In the genomic region with DNA sequence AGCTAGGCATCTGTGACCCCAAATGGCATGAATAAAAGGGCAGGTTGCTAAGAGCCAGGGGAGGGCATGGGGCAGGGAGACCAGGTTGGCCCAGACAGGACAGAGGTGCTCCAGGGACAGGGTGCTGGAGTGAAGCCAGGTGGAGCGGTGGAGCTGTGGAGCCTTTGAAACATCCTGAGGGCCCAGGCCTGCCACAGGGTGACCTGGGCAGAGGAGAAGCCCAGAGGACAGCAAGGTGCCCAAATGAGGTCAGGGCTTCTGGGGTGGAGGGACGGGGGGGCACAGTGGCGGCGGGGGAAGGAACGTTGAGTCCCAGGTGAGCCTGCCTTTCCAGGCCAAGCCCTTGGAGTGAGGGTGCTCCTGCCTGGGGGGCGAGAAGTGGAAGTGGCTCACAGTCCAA, we compare ENCODE assay signal across 8 cellular contexts. TPM values are rescaled to one million over a fixed set of nuclear protein-coding genes. Genes with fewer than 3 reads are reported as not detected.
DNase-seq lines count a peak whose midpoint lies in the region; ATAC-seq, FAIRE-seq and TF ChIP-seq lines count a peak whose summit lies in the region.
"Not testable (repeated sequence)": the region's sequence is repeated elsewhere in the genome, so short reads cannot be mapped to it uniquely, and the experiment has no call there.

No MANE protein-coding gene starts in this region.

- not testable (repeated sequence) for H3K36me3 Mint-ChIP-seq in GM23338 (ENCODE audit: low read depth)

- in situ Hi-C loops in HepG2 (cut with HindIII; ENCODE audit: extremely low pct_ligation_motif_present, low pct_unique_long_range_greater_than_20kb), result not testable (repeated sequence)

- H3K79me2 ChIP-seq in GM23338 (replicated peaks; ENCODE audit: insufficient read depth), result peaks cover 28% of the 10 kb centered on the region
- peaks cover 18% of the 10 kb centered on the region for H3K79me2 ChIP-seq in HepG2 (ENCODE audit: insufficient read depth, low read length)

- H3K4me1 Mint-ChIP-seq in GM23338, result not testable (repeated sequence)

- not testable (repeated sequence) for H3K27me3 ChIP-seq in GM23338 (ENCODE audit: insufficient read depth); body of pancreas; HepG2 (ENCODE audit: control insufficient read depth in 1 of 2, insufficient read depth in 2 of 2, low read length in 2 of 2)

- H3K4me3 ChIP-seq in GM23338; body of pancreas; HepG2 (replicated peaks in 1 of 3; ENCODE audit: insufficient read depth in 1 of 3, low read depth in 2 of 3, low read length in 3 of 3); mucosa of descending colon: not testable (repeated sequence)

- not testable (repeated sequence) for TF ChIP-seq RAD21 in HepG2 (CRISPR knock-in tag; IDR thresholded peaks at IDR 0.05)

- intact Hi-C loops in body of pancreas (cut with DNase I); Right ventricle myocardium superior (cut with DNase I); left cardiac atrium (cut with DNase I); left colon (cut with DNase I, micrococcal nuclease); HepG2 (cut with micrococcal nuclease; ENCODE audit: unreplicated experiment); mucosa of descending colon (cut with DNase I, micrococcal nuclease); sciatic nerve (cut with DNase I): not testable (repeated sequence)

- H3K27ac ChIP-seq in GM23338 (ENCODE audit: low read depth); body of pancreas; HepG2 (ENCODE audit: extremely low read length, insufficient read depth, low read length): not testable (repeated sequence)

- WGBS in body of pancreas, 2 donors, result 61 to 93% methylated on average over 3 to 4 of the region's 6 CpGs
- WGBS in HepG2 (ENCODE audit: low lambda C conversion rate), result 17% methylated on average over 4 of the region's 6 CpGs

- not testable (repeated sequence) for H3K9ac ChIP-seq in HepG2 (ENCODE audit: insufficient read depth, low read depth, low read length)

- not testable (repeated sequence) for TF ChIP-seq POLR2A in body of pancreas (IDR thresholded peaks at IDR 0.05); HepG2 (IDR thresholded peaks at IDR 0.05; ENCODE audit: insufficient read depth in 1 of 2, low read depth in 2 of 2, low read length in 2 of 2)

- not testable (repeated sequence) for BruUV-seq in HepG2 (replicated peaks; lab: Mats Ljungman, UMichigan)

- not testable (repeated sequence) for H2AFZ ChIP-seq in GM23338; HepG2 (ENCODE audit: low read length)

- H3K4me3 Mint-ChIP-seq in GM23338, result not testable (repeated sequence)

- H3K27me3 Mint-ChIP-seq in GM23338 (ENCODE audit: insufficient read depth, low read depth, poor library complexity), result not testable (repeated sequence)

- not testable (repeated sequence) for FAIRE-seq in HepG2 (lab: Jason Lieb, UNC)

- not testable (repeated sequence) for H3K27ac Mint-ChIP-seq in GM23338

- peak; percentile 7 for ATAC-seq in GM23338
- ATAC-seq in body of pancreas, result peak; percentile 37
- peak; percentile 67 for ATAC-seq in Right ventricle myocardium superior (ENCODE audit: poor library complexity)
- ATAC-seq in left cardiac atrium, result peak; percentile 6 to 13
- ATAC-seq in left colon, result peak; percentile 22
- peak; percentile 45 for ATAC-seq in HepG2
- ATAC-seq in mucosa of descending colon, result peak; percentile 30
- ATAC-seq in sciatic nerve, result peak; percentile 22

- not testable (repeated sequence) for H3K9me3 Mint-ChIP-seq in GM23338

- CTCF ChIA-PET in HepG2 (lab: Yijun Ruan, JAX; ENCODE audit: low intra/inter-chr PET ratio, low total read pairs), result not testable (repeated sequence)

- not testable (repeated sequence) for H3K36me3 ChIP-seq in GM23338 (ENCODE audit: insufficient read depth); body of pancreas (replicated peaks in 1 of 2; ENCODE audit: insufficient read depth in 1 of 2, low read depth in 2 of 2); HepG2 (replicated peaks in 1 of 2; ENCODE audit: control insufficient read depth in 1 of 2, insufficient read depth in 2 of 2, low read length in 2 of 2); mucosa of descending colon (ENCODE audit: low read depth)

- H3K4me1 ChIP-seq in GM23338 (ENCODE audit: insufficient read depth), result peaks cover 11% of the 10 kb centered on the region; the same call in 1 of the 2 replicates
- H3K4me1 ChIP-seq in body of pancreas, result peaks cover 18% of the 10 kb centered on the region
- H3K4me1 ChIP-seq in HepG2 (ENCODE audit: insufficient read depth, low read length), result peaks cover 32% of the 10 kb centered on the region
- not testable (repeated sequence) for H3K4me1 ChIP-seq in mucosa of descending colon (ENCODE audit: low read depth)

- not testable (repeated sequence) for TF ChIP-seq CTCF in GM23338 (conservative IDR thresholded peaks at IDR 0.05; ENCODE audit: low read depth in 2 of 2); body of pancreas (IDR thresholded peaks at IDR 0.05); HepG2 (CRISPR knock-in tag; IDR thresholded peaks at IDR 0.05); mucosa of descending colon (IDR thresholded peaks at IDR 0.05)

- not testable (repeated sequence) for H3K4me2 ChIP-seq in GM23338; HepG2 (ENCODE audit: low read depth, low read length)

- not testable (repeated sequence) for H3K9me2 ChIP-seq in GM23338 (ENCODE audit: insufficient read depth)

- H4K20me1 ChIP-seq in GM23338 (replicated peaks; ENCODE audit: insufficient read depth); HepG2 (ENCODE audit: insufficient read depth, low read length): not testable (repeated sequence)

- POLR2A ChIA-PET in HepG2 (lab: Yijun Ruan, JAX), result not testable (repeated sequence)

- not testable (repeated sequence) for H3K9me3 ChIP-seq in body of pancreas; HepG2 (ENCODE audit: low read length); mucosa of descending colon

- not testable (repeated sequence) for H3F3A ChIP-seq in GM23338 (replicated peaks; ENCODE audit: low read depth)

- not testable (repeated sequence) for DNase-seq in GM23338 (ENCODE audit: low spot score); body of pancreas; Right ventricle myocardium superior; left cardiac atrium; left colon; HepG2 (ENCODE audit: low spot score); mucosa of descending colon; sciatic nerve (ENCODE audit: low spot score)

- TF ChIP-seq EP300 in HepG2 (IDR thresholded peaks at IDR 0.05; ENCODE audit: low read depth in 2 of 2, low read length in 2 of 2); HepG2 (CRISPR knock-in tag; IDR thresholded peaks at IDR 0.05; ENCODE audit: borderline replicate concordance): not testable (repeated sequence)

TF ChIP-seq in HepG2, 621 proteins besides CTCF, POLR2A, EP300 and RAD21:
- TF ChIP-seq ZFX (CRISPR knock-in tag; IDR thresholded peaks at IDR 0.05; ENCODE audit: low read depth), result 0 out of 2 replicates have a peak, but pooled peaks have one; percentile 21

RNA-seq across cellular contexts. Expression of gene SHCBP1, which starts 2.5 kb away (rescaled TPM):
- total RNA-seq in GM23338 (2014; rRNA removed; shearing (Covaris generic)), result 14.1 and 14.9 TPM in 2 replicates
- 6.5 and 7.3 TPM in 2 replicates for polyA plus RNA-seq in GM23338 (2016; fragmentation: Nextera tagmentation; extraction: Ambion mirVana)
- under 1 TPM in 1 of 2 donors, not detected in 1; 0.26 TPM for total RNA-seq in body of pancreas
- total RNA-seq in Right ventricle myocardium superior, result 0.70 TPM
- total RNA-seq in left cardiac atrium, result 1 to 10 TPM in 1 of 2 donors, under 1 TPM in 1; 0.76 to 1.8 TPM
- total RNA-seq in left colon, result 1 to 10 TPM; 1.2 to 3.1 TPM
- 33.0 and 48.9 TPM in 2 replicates for total RNA-seq in HepG2 (2016; rRNA removed; fragmentation: Illumina TruSeq; extraction: Trizol)
- total RNA-seq in HepG2 (2016; cell fraction: cytosol; rRNA removed; fragmentation: Illumina TruSeq; extraction: Trizol; ENCODE audit: low read depth), result 5.0 and 6.1 TPM in 2 replicates
- 32.4 and 47.2 TPM in 2 replicates for total RNA-seq in HepG2 (2016; cell fraction: insoluble cytoplasmic fraction; rRNA removed; fragmentation: Illumina TruSeq; extraction: Trizol)
- 10.4 and 12.6 TPM in 2 replicates for total RNA-seq in HepG2 (2016; cell fraction: membrane; rRNA removed; fragmentation: Illumina TruSeq; extraction: Trizol)
- 27.5 and 30.0 TPM in 2 replicates for total RNA-seq in HepG2 (2016; cell fraction: nucleus; rRNA removed; fragmentation: Illumina TruSeq; extraction: Trizol)
- 8.2 and 15.7 TPM in 2 replicates for polyA plus RNA-seq in HepG2 (2011; rRNA removed)
- polyA plus RNA-seq in HepG2 (2011; cell fraction: cytosol; rRNA removed), result 6.5 and 7.0 TPM in 2 replicates
- 6.7 and 7.0 TPM in 2 replicates for polyA plus RNA-seq in HepG2 (2011; cell fraction: nucleus; rRNA removed)
- 5.5 and 12.5 TPM in 2 replicates for polyA plus RNA-seq in HepG2 (2012)
- 8.0 and 8.7 TPM in 2 replicates for polyA plus RNA-seq in HepG2 (2016; cell fraction: cytosol; fragmentation: Illumina TruSeq; extraction: Trizol; ENCODE audit: low read depth)
- polyA plus RNA-seq in HepG2 (2016; cell fraction: insoluble cytoplasmic fraction; fragmentation: Illumina TruSeq; extraction: Trizol; ENCODE audit: low read depth), result 46.5 and 49.0 TPM in 2 replicates
- 11.0 and 11.6 TPM in 2 replicates for polyA plus RNA-seq in HepG2 (2016; cell fraction: membrane; fragmentation: Illumina TruSeq; extraction: Trizol; ENCODE audit: low read depth)
- polyA plus RNA-seq in HepG2 (2016; cell fraction: nucleus; fragmentation: Illumina TruSeq; extraction: Trizol; ENCODE audit: insufficient read depth, low read depth), result 29.0 and 34.9 TPM in 2 replicates
- 16.5 and 44.1 TPM in 2 replicates for polyA minus RNA-seq in HepG2 (2011; rRNA and poly(A)+ RNA removed; ENCODE audit: low replicate concordance)
- polyA minus RNA-seq in HepG2 (2011; cell fraction: cytosol; rRNA and poly(A)+ RNA removed), result 10.4 and 13.5 TPM in 2 replicates
- 16.2 and 22.8 TPM in 2 replicates for polyA minus RNA-seq in HepG2 (2011; cell fraction: nucleus; rRNA and poly(A)+ RNA removed)
- total RNA-seq in mucosa of descending colon, result 1 to 10 TPM in 2 of 3 donors, under 1 TPM in 1; 0.63 to 7.7 (median 2.3) TPM
- 1.9 TPM for total RNA-seq in sciatic nerve

Comparison
In these comparisons a context has a peak if more than half of its experiments do, and no peak if none do; other contexts are left out.
1. ATAC-seq: peak in every context shown above with its lines; median percentile 67 in Right ventricle myocardium superior; 45 in HepG2; 37 in body of pancreas; 30 in mucosa of descending colon; 22 in left colon; 22 in sciatic nerve; 10 in left cardiac atrium; 7 in GM23338.